ENCODE assay signal across 8 cellular contexts in genomic region chr21:37562920-37563640, GRCh38.
A peak's percentile ranks its signal among the peaks of the same experiment; 100 is the strongest.
DNase-seq lines count a peak whose midpoint lies in the region; ATAC-seq and TF ChIP-seq lines count a peak whose summit lies in the region.

No MANE protein-coding gene starts in this region.

- H3K27me3 ChIP-seq in lung (ENCODE audit: control insufficient read depth, insufficient read depth), result no peaks in the 10 kb centered on the region

- H3K27ac ChIP-seq in lung (ENCODE audit: low read depth in 1 of 2, low read length in 1 of 2), result peak overlapping the region; percentile 95 to 98

- no peaks in the 10 kb centered on the region for H3K9me3 ChIP-seq in lung (ENCODE audit: control insufficient read depth in 2 of 2, insufficient read depth in 1 of 2, low read length in 1 of 2)

- peak; percentile 46 for DNase-seq in G401 (ENCODE audit: low spot score)
- peak; percentile 47 to 54 for DNase-seq in Kasumi-1 (lab: John Stamatoyannopoulos, UW)
- no peak for DNase-seq in MCF 10A (ENCODE audit: unreplicated experiment)
- no peak for DNase-seq in lung (ENCODE audit: low spot score)
- DNase-seq in NCI-H1048 (lab: John Stamatoyannopoulos, UW), result no peak
- DNase-seq in OCI-M2 (lab: John Stamatoyannopoulos, UW; ENCODE audit: unreplicated experiment), result no peak
- no peak for DNase-seq in NCI-H1694 (lab: John Stamatoyannopoulos, UW)

- intact Hi-C loops in MCF 10A (cut with micrococcal nuclease), result no loop called here

- H3K36me3 Mint-ChIP-seq in MCF 10A (ENCODE audit: insufficient read depth, unreplicated experiment), result no peaks in the 10 kb centered on the region

- BruUV-seq in MCF 10A (replicated peaks; lab: Mats Ljungman, UMichigan), result TSS peak; percentile 69

- TF ChIP-seq CTCF in MCF 10A (IDR thresholded peaks at IDR 0.05; ENCODE audit: unreplicated experiment) (no peak), lung (IDR thresholded peaks at IDR 0.05; ENCODE audit: control extremely low read depth, extremely low read depth) (no peak)

- POLR2A ChIA-PET in MCF 10A (lab: Yijun Ruan, JAX), result interaction anchor here (0.6 to 2.0 kb wide), 23 partner anchors 10 to 908 kb away, joined by 3 to 13 read pairs (median 4); partner anchors contain the start of gene DYRK1A

- no peaks in the 10 kb centered on the region for H3K36me3 ChIP-seq in lung (ENCODE audit: control insufficient read depth in 2 of 2, insufficient read depth in 2 of 2, low read length in 2 of 2)

- H3K4me3 ChIP-seq in lung, result peak overlapping the region; percentile 48

- WGBS in lung, 2 donors, result 52 to 58% methylated on average over 22 of the region's 22 CpGs

- in situ Hi-C loops in G401 (cut with HindIII; ENCODE audit: low sequenced_read_pairs), result no loop called here

- CTCF ChIA-PET in MCF 10A (lab: Yijun Ruan, JAX), result interaction anchor here (0.7 to 2.5 kb wide), 10 partner anchors 8 to 390 kb away, joined by 3 to 11 read pairs (median 4); no protein-coding TSS in a partner anchor

- H3K27me3 Mint-ChIP-seq in MCF 10A (ENCODE audit: insufficient read depth, unreplicated experiment), result no peaks in the 10 kb centered on the region

- H3K27ac Mint-ChIP-seq in MCF 10A (ENCODE audit: low read depth, unreplicated experiment), result peak overlapping the region; percentile 96

- H3K4me1 Mint-ChIP-seq in MCF 10A (ENCODE audit: insufficient read depth, unreplicated experiment), result peaks cover 15% of the 10 kb centered on the region

- H3K4me1 ChIP-seq in lung (ENCODE audit: control insufficient read depth in 2 of 2, insufficient read depth in 2 of 2, low read length in 2 of 2), result peaks cover 0 to 8% of the 10 kb centered on the region in 2 donors

- ATAC-seq in GM21515 (IDR thresholded peaks at IDR 0.05; ENCODE audit: unreplicated experiment), result peak; percentile 16
- no peak for ATAC-seq in lung (ENCODE audit: insufficient read depth, low FRiP score)

- peak overlapping the region; percentile 92 for H3K4me3 Mint-ChIP-seq in MCF 10A (ENCODE audit: unreplicated experiment)

- H3K9me3 Mint-ChIP-seq in MCF 10A (ENCODE audit: unreplicated experiment), result no peaks in the 10 kb centered on the region

Comparison
In these comparisons a context has a peak if more than half of its experiments do, and no peak if none do; other contexts are left out.
1. DNase-seq: peak in G401 (single experiment) and Kasumi-1 (2 of 2); none in MCF 10A (single experiment), lung (single experiment), NCI-H1048 (single experiment), OCI-M2 (single experiment) and NCI-H1694 (single experiment).